ENCODE assay signal across 8 cellular contexts in the genomic region with DNA sequence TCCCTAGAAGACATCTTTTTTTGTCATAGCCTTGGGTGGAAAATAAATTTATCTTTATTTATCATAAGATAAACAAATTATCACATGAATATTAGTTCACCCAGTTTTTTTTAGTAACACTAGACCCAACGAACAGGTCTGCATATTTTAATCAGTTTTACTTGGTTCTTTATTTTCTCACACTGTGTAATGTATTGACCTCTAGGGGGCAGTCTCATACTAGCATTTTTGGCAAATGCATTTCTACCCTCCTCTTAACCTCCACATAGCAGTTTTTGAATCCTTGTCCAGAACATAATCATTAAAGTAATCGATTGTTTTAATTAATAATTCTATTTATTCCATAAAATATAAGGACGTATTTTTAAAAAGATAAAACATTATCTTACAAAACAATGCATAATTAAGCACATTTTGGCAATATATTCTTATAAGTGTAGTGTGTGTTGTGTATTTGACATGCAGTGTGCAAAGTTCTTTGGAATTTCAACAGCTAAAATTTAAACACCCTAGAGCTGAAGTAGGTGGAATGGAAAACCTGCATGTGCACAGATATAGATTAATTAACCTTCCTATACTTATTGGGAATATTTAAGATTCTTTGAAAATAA. TPM values are rescaled to one million over a fixed set of nuclear protein-coding genes. Genes with fewer than 3 reads are reported as not detected.
A peak's percentile ranks its signal among the peaks of the same experiment; 100 is the strongest.
DNase-seq lines count a peak whose midpoint lies in the region; ATAC-seq and TF ChIP-seq lines count a peak whose summit lies in the region.

No MANE protein-coding gene starts in this region.

- no peak overlapping the region for H3K4me3 ChIP-seq in PC-9

- H3K4me1 Mint-ChIP-seq in endothelial cell (ENCODE audit: unreplicated experiment), result no peaks in the 10 kb centered on the region
- no peaks in the 10 kb centered on the region for H3K4me1 Mint-ChIP-seq in nephron
- H3K4me1 Mint-ChIP-seq in effector memory CD8-positive, alpha-beta T cell (ENCODE audit: low read depth in 2 of 2), result no peaks in the 10 kb centered on the region

- peak; percentile 70 for TF ChIP-seq CTCF in GM10248 (IDR thresholded peaks at IDR 0.05; ENCODE audit: control extremely low read depth, extremely low read depth, low read depth, missing control alignments)
- peak; percentile 88 for TF ChIP-seq CTCF in PC-9 (conservative IDR thresholded peaks at IDR 0.05)
- TF ChIP-seq CTCF in endothelial cell (IDR thresholded peaks at IDR 0.05; ENCODE audit: unreplicated experiment), result peak; percentile 88
- TF ChIP-seq CTCF in nephron (IDR thresholded peaks at IDR 0.05; ENCODE audit: unreplicated experiment in 3 of 3), result peak; percentile 72 to 84 (median 80)

- H3K4me2 ChIP-seq in PC-9, result no peak overlapping the region

- H3K9me3 Mint-ChIP-seq in endothelial cell (ENCODE audit: unreplicated experiment) (no peaks in the 10 kb centered on the region), nephron (no peaks in the 10 kb centered on the region)
- peaks cover 4 to 8% of the 10 kb centered on the region in 2 donors for H3K9me3 Mint-ChIP-seq in effector memory CD8-positive, alpha-beta T cell

- H3K79me2 ChIP-seq in PC-9 (ENCODE audit: low read depth), result no peaks in the 10 kb centered on the region

- H3K27ac ChIP-seq in PC-9, result no peak overlapping the region

- POLR2A ChIA-PET in GM10248 (lab: Yijun Ruan, JAX) (no interaction called here), PC-9 (lab: Charles Lee; ENCODE audit: unreplicated experiment) (no interaction called here)

- H2AFZ ChIP-seq in PC-9, result no peak overlapping the region

- CTCF ChIA-PET in GM10248 (lab: Yijun Ruan, JAX), result interaction anchor here (0.9 to 1.6 kb wide), 5 partner anchors 10 to 723 kb away, joined by 3 to 7 read pairs (median 4); no protein-coding TSS in a partner anchor
- CTCF ChIA-PET in PC-9 (lab: Charles Lee), result no interaction called here

- ATAC-seq in effector memory CD8-positive, alpha-beta T cell (replicated peaks), result no peak

- no peaks in the 10 kb centered on the region for H3K9me2 ChIP-seq in PC-9 (ENCODE audit: insufficient read depth)

- H3K36me3 Mint-ChIP-seq in endothelial cell (ENCODE audit: low read depth, unreplicated experiment), result no peaks in the 10 kb centered on the region
- H3K36me3 Mint-ChIP-seq in nephron (ENCODE audit: low read depth), result no peaks in the 10 kb centered on the region
- no peaks in the 10 kb centered on the region for H3K36me3 Mint-ChIP-seq in effector memory CD8-positive, alpha-beta T cell (ENCODE audit: insufficient read depth)

- H3K27me3 Mint-ChIP-seq in endothelial cell (ENCODE audit: unreplicated experiment) (no peaks in the 10 kb centered on the region), nephron (ENCODE audit: low read depth) (no peaks in the 10 kb centered on the region)
- no peaks in the 10 kb centered on the region for H3K27me3 Mint-ChIP-seq in effector memory CD8-positive, alpha-beta T cell

- no peaks in the 10 kb centered on the region for H4K20me1 ChIP-seq in PC-9 (ENCODE audit: insufficient read depth)

- H3K4me1 ChIP-seq in PC-9 (replicated peaks; ENCODE audit: insufficient read depth), result no peaks in the 10 kb centered on the region

- H3K36me3 ChIP-seq in PC-9 (ENCODE audit: low read depth), result no peaks in the 10 kb centered on the region

- H3F3A ChIP-seq in PC-9 (ENCODE audit: insufficient read depth, low read depth), result no peaks in the 10 kb centered on the region

- H3K27me3 ChIP-seq in PC-9 (ENCODE audit: insufficient read depth, low read depth), result no peaks in the 10 kb centered on the region

- DNase-seq in GM10248 (ENCODE audit: extremely low spot score) (peak; percentile 18), H4 (ENCODE audit: low spot score) (peak; percentile 46), LHCN-M2 (ENCODE audit: low read depth) (peak; percentile 69), PC-9 (no peak), endothelial cell (ENCODE audit: low spot score) (no peak)
- no peak for DNase-seq in activated effector memory CD4-positive, alpha-beta T cell treated with anti-CD3 and anti-CD28 coated beads, Interleukin-2, amount 50 U/mL, for 16 hours
- no peak for DNase-seq in effector memory CD8-positive, alpha-beta T cell

- H3K4me3 Mint-ChIP-seq in endothelial cell (ENCODE audit: unreplicated experiment) (no peak overlapping the region), nephron (no peak overlapping the region)
- no peak overlapping the region for H3K4me3 Mint-ChIP-seq in effector memory CD8-positive, alpha-beta T cell

- no TSS peak for BruUV-seq in PC-9 (replicated peaks; lab: Mats Ljungman, UMichigan)

- intact Hi-C loops in PC-9 (cut with micrococcal nuclease; ENCODE audit: unreplicated experiment), result loop anchor here (2.0 to 10.0 kb wide), 5 partner anchors 218 to 845 kb away; no protein-coding TSS in a partner anchor

- H3K27ac Mint-ChIP-seq in endothelial cell (ENCODE audit: unreplicated experiment) (no peak overlapping the region), nephron (no peak overlapping the region)
- H3K27ac Mint-ChIP-seq in effector memory CD8-positive, alpha-beta T cell, result no peak overlapping the region

- H3K9me3 ChIP-seq in PC-9 (ENCODE audit: insufficient read depth, low read depth), result no peaks in the 10 kb centered on the region

RNA-seq across cellular contexts. Expression of a gene that starts 31.6 kb away (rescaled TPM):
- total RNA-seq in H4 (2014; rRNA removed; shearing (Covaris generic)), result 0.02 TPM in 1 of 2 replicates, not detected in the other
- total RNA-seq in LHCN-M2 (2014; rRNA removed) (10.0 and 16.6 TPM in 2 replicates), PC-9 (2021) (not detected in 2 replicates), endothelial cell (ENCODE audit: unreplicated experiment) (not detected)
- 1.2 TPM for polyA plus RNA-seq in LHCN-M2 (2012)

Comparison
In these comparisons a context has a peak if more than half of its experiments do, and no peak if none do; other contexts are left out.
1. DNase-seq: peak in GM10248 (single experiment), H4 (single experiment) and LHCN-M2 (single experiment); none in PC-9 (0 of 2), endothelial cell (single experiment), activated effector memory CD4-positive, alpha-beta T cell treated with anti-CD3 and anti-CD28 coated beads, Interleukin-2, amount 50 U/mL, for 16 hours (single experiment) and effector memory CD8-positive, alpha-beta T cell (0 of 3).
2. RNA of a gene that starts 31.6 kb away (total RNA-seq): 10.0 to 16.6 TPM in LHCN-M2; not detected in PC-9, 0.02 TPM in H4 and not detected in endothelial cell (single experiment); every median in the first group is over 10 times any median in the second.
3. Peak in every context shown above with its lines, with median percentiles within 50 percentile points of each other: CTCF ChIP-seq.